1 cellular context compared by ENCODE assay signal in the genomic region with DNA sequence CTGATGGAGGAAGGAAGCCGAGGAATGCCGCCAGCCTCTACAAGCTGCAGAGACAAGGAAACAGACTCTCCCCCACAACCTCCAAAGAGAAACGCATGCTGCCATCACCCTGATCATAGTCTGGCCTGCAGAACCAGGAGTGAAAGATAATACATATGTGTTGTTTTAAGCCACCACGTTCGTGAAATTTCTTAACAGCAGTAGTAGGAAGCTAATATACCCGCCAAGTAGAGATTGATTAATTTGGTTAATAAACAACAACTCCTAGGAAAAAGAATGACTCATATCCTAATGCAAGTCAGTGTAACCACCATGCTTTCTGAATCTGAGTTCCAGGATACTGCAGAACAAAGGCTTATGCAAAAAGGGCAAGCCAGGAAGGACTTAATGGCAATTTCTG.
TF ChIP-seq lines count a peak whose summit lies in the region.

No MANE protein-coding gene starts in this region.

TF ChIP-seq in GM23338, 12 proteins besides CTCF, POLR2A, EP300 and RAD21 (continued from another document):
- TF ChIP-seq, protein P1, sequence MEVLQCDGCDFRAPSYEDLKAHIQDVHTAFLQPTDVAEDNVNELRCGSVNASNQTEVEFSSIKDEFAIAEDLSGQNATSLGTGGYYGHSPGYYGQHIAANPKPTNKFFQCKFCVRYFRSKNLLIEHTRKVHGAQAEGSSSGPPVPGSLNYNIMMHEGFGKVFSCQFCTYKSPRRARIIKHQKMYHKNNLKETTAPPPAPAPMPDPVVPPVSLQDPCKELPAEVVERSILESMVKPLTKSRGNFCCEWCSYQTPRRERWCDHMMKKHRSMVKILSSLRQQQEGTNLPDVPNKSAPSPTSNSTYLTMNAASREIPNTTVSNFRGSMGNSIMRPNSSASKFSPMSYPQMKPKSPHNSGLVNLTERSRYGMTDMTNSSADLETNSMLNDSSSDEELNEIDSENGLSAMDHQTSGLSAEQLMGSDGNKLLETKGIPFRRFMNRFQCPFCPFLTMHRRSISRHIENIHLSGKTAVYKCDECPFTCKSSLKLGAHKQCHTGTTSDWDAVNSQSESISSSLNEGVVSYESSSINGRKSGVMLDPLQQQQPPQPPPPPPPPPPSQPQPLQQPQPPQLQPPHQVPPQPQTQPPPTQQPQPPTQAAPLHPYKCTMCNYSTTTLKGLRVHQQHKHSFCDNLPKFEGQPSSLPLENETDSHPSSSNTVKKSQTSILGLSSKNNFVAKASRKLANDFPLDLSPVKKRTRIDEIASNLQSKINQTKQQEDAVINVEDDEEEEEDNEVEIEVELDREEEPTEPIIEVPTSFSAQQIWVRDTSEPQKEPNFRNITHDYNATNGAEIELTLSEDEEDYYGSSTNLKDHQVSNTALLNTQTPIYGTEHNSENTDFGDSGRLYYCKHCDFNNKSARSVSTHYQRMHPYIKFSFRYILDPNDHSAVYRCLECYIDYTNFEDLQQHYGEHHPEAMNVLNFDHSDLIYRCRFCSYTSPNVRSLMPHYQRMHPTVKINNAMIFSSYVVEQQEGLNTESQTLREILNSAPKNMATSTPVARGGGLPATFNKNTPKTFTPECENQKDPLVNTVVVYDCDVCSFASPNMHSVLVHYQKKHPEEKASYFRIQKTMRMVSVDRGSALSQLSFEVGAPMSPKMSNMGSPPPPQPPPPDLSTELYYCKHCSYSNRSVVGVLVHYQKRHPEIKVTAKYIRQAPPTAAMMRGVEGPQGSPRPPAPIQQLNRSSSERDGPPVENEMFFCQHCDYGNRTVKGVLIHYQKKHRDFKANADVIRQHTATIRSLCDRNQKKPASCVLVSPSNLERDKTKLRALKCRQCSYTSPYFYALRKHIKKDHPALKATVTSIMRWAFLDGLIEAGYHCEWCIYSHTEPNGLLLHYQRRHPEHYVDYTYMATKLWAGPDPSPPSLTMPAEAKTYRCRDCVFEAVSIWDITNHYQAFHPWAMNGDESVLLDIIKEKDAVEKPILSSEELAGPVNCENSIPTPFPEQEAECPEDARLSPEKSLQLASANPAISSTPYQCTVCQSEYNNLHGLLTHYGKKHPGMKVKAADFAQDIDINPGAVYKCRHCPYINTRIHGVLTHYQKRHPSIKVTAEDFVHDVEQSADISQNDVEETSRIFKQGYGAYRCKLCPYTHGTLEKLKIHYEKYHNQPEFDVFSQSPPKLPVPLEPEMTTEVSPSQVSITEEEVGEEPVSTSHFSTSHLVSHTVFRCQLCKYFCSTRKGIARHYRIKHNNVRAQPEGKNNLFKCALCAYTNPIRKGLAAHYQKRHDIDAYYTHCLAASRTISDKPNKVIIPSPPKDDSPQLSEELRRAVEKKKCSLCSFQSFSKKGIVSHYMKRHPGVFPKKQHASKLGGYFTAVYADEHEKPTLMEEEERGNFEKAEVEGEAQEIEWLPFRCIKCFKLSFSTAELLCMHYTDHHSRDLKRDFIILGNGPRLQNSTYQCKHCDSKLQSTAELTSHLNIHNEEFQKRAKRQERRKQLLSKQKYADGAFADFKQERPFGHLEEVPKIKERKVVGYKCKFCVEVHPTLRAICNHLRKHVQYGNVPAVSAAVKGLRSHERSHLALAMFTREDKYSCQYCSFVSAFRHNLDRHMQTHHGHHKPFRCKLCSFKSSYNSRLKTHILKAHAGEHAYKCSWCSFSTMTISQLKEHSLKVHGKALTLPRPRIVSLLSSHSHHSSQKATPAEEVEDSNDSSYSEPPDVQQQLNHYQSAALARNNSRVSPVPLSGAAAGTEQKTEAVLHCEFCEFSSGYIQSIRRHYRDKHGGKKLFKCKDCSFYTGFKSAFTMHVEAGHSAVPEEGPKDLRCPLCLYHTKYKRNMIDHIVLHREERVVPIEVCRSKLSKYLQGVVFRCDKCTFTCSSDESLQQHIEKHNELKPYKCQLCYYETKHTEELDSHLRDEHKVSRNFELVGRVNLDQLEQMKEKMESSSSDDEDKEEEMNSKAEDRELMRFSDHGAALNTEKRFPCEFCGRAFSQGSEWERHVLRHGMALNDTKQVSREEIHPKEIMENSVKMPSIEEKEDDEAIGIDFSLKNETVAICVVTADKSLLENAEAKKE (CRISPR knock-in tag; IDR thresholded peaks at IDR 0.05), result no peak
- TF ChIP-seq, protein P2, sequence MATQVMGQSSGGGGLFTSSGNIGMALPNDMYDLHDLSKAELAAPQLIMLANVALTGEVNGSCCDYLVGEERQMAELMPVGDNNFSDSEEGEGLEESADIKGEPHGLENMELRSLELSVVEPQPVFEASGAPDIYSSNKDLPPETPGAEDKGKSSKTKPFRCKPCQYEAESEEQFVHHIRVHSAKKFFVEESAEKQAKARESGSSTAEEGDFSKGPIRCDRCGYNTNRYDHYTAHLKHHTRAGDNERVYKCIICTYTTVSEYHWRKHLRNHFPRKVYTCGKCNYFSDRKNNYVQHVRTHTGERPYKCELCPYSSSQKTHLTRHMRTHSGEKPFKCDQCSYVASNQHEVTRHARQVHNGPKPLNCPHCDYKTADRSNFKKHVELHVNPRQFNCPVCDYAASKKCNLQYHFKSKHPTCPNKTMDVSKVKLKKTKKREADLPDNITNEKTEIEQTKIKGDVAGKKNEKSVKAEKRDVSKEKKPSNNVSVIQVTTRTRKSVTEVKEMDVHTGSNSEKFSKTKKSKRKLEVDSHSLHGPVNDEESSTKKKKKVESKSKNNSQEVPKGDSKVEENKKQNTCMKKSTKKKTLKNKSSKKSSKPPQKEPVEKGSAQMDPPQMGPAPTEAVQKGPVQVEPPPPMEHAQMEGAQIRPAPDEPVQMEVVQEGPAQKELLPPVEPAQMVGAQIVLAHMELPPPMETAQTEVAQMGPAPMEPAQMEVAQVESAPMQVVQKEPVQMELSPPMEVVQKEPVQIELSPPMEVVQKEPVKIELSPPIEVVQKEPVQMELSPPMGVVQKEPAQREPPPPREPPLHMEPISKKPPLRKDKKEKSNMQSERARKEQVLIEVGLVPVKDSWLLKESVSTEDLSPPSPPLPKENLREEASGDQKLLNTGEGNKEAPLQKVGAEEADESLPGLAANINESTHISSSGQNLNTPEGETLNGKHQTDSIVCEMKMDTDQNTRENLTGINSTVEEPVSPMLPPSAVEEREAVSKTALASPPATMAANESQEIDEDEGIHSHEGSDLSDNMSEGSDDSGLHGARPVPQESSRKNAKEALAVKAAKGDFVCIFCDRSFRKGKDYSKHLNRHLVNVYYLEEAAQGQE (IDR thresholded peaks at IDR 0.05; ENCODE audit: unreplicated experiment), result no peak
- no peak for TF ChIP-seq POLR2AphosphoS5 (IDR thresholded peaks at IDR 0.05; ENCODE audit: low read depth)
